In genomic region chr2:223815884-223816570, GRCh38 we compare ENCODE assay signal across 18 cellular contexts. TPM values are rescaled to one million over a fixed set of nuclear protein-coding genes. Genes with fewer than 3 reads are reported as not detected.
DNase-seq lines count a peak whose midpoint lies in the region; ATAC-seq and TF ChIP-seq lines count a peak whose summit lies in the region.
"Had no signal": no experiment of that assay in that cellular context is flagged by ENCODE, and none has a peak within 500 bp of the region (broad histone marks: within the 10 kb centered on the region; RNA-seq: fewer than 3 reads in every experiment).

No MANE protein-coding gene starts in this region.

- peak overlapping the region; percentile 55 for H3K4me2 ChIP-seq in PC-9

- intact Hi-C loops in PC-9 (cut with micrococcal nuclease; ENCODE audit: unreplicated experiment), result loop anchor here (1.0 kb wide), 3 partner anchors 17 to 125 kb away; no protein-coding TSS in a partner anchor

- peaks cover 48% of the 10 kb centered on the region for H3F3A ChIP-seq in PC-9 (ENCODE audit: insufficient read depth, low read depth)

- H3K27ac ChIP-seq in PC-9 (peak overlapping the region; percentile 79), Peyer's patch (no peak overlapping the region)
- H3K27ac ChIP-seq: right atrium auricular region, uterus had no signal

- no peak for TF ChIP-seq POLR2A in Peyer's patch (IDR thresholded peaks at IDR 0.05)

- no peak for ATAC-seq in HG03571 (IDR thresholded peaks at IDR 0.05; ENCODE audit: unreplicated experiment)
- ATAC-seq: HepG2 had no signal

- CTCF ChIA-PET in PC-9 (lab: Charles Lee), result interaction anchor here (0.6 to 1.7 kb wide), 2 partner anchors 19 to 277 kb away, joined by 4 to 8 read pairs; no protein-coding TSS in a partner anchor

- DNase-seq in Daoy (ENCODE audit: low read depth) (peak; percentile 45), PC-9 (no peak), epithelial cell of proximal tubule (ENCODE audit: low read depth) (peak; percentile 86), renal cortical epithelial cell (ENCODE audit: low read depth) (peak; percentile 98), Peyer's patch (no peak), NCI-H510A treated with DMSO at 0.1 percent for 48 hours (lab: John Stamatoyannopoulos, UW) (no peak)
- DNase-seq in stimulated activated CD4-positive, alpha-beta T cell treated with anti-CD3 and anti-CD28 coated beads, Interleukin-15, amount 100 ng/mL, for 24 hours, result no peak
- DNase-seq: activated gamma-delta T cell treated with Interleukin-2 at 50 U/mL for 16 hours; CD4-positive, alpha-beta T cell; immature natural killer cell; naive B cell; NCI-H524; Right ventricle myocardium superior; stimulated activated CD4-positive, alpha-beta T cell treated with anti-CD3 and anti-CD28 coated beads, Interleukin-4, amount 100 ng/mL, for 1 hour; uterus had no signal

- no peaks in the 10 kb centered on the region for H4K20me1 ChIP-seq in PC-9 (ENCODE audit: insufficient read depth)

- no peaks in the 10 kb centered on the region for H3K9me2 ChIP-seq in PC-9 (ENCODE audit: insufficient read depth)

- POLR2A ChIA-PET in PC-9 (lab: Charles Lee; ENCODE audit: unreplicated experiment), result no interaction called here

- H3K36me3 ChIP-seq in PC-9 (ENCODE audit: low read depth), result no peaks in the 10 kb centered on the region
- H3K36me3 ChIP-seq in Peyer's patch, result no peaks in the 10 kb centered on the region
- H3K36me3 ChIP-seq: right atrium auricular region, uterus had no signal

- H3K4me3 ChIP-seq in PC-9 (peak overlapping the region; percentile 0; the same call in 1 of the 2 replicates), epithelial cell of proximal tubule (ENCODE audit: low read depth, low read length) (peak overlapping the region; percentile 5), Peyer's patch (no peak overlapping the region)
- H3K4me3 ChIP-seq: right atrium auricular region, uterus had no signal

- no peak overlapping the region for H2AFZ ChIP-seq in PC-9

- H3K27me3 ChIP-seq in PC-9 (ENCODE audit: insufficient read depth, low read depth) (no peaks in the 10 kb centered on the region), Peyer's patch (no peaks in the 10 kb centered on the region)
- H3K27me3 ChIP-seq: right atrium auricular region, uterus had no signal

- TF ChIP-seq CTCF in PC-9 (conservative IDR thresholded peaks at IDR 0.05), result no peak
- TF ChIP-seq CTCF in epithelial cell of proximal tubule (conservative IDR thresholded peaks at IDR 0.05; ENCODE audit: low read depth, low read length), result no peak
- TF ChIP-seq CTCF in Peyer's patch (IDR thresholded peaks at IDR 0.05), result no peak

- H3K4me1 ChIP-seq in PC-9 (replicated peaks; ENCODE audit: insufficient read depth), result peaks cover 68% of the 10 kb centered on the region
- no peaks in the 10 kb centered on the region for H3K4me1 ChIP-seq in Peyer's patch
- H3K4me1 ChIP-seq: right atrium auricular region, uterus had no signal

- no peaks in the 10 kb centered on the region for H3K9me3 ChIP-seq in PC-9 (ENCODE audit: insufficient read depth, low read depth)
- H3K9me3 ChIP-seq in Peyer's patch, result no peaks in the 10 kb centered on the region
- H3K9me3 ChIP-seq: right atrium auricular region, uterus had no signal

- peaks cover 91% of the 10 kb centered on the region for H3K79me2 ChIP-seq in PC-9 (ENCODE audit: low read depth)

- BruUV-seq in PC-9 (replicated peaks; lab: Mats Ljungman, UMichigan), result no TSS peak

RNA-seq across cellular contexts. Expression of gene AP1S3, which starts 21.4 kb away (rescaled TPM):
- total RNA-seq in Daoy (2014; rRNA removed; shearing (Covaris generic)), result 15.0 and 20.0 TPM in 2 replicates
- 61.3 and 73.3 TPM in 2 replicates for total RNA-seq in PC-9 (2021)
- 28.4 and 28.8 TPM in 2 replicates for total RNA-seq in epithelial cell of proximal tubule
- 48.0 and 50.9 TPM in 2 replicates for total RNA-seq in renal cortical epithelial cell
- total RNA-seq in Peyer's patch, result 10 to 100 TPM in 2 of 4 donors, 1 to 10 TPM in 2; 6.3 to 17.0 (median 9.6) TPM

Comparison
In these comparisons a context has a peak if more than half of its experiments do, and no peak if none do; other contexts are left out.
1. DNase-seq: peak in Daoy (single experiment), epithelial cell of proximal tubule (single experiment) and renal cortical epithelial cell (single experiment); none in PC-9 (0 of 2), stimulated activated CD4-positive, alpha-beta T cell treated with anti-CD3 and anti-CD28 coated beads, Interleukin-15, amount 100 ng/mL, for 24 hours (single experiment), Peyer's patch (0 of 3) and NCI-H510A treated with DMSO at 0.1 percent for 48 hours (single experiment).
2. H3K4me3 ChIP-seq: peak in PC-9 (single experiment) and epithelial cell of proximal tubule (single experiment); none in Peyer's patch (0 of 4).